ENCODE assay signal across 8 cellular contexts in genomic region chr15:90903733-90904536, GRCh38. TPM values are rescaled to one million over a fixed set of nuclear protein-coding genes. Genes with fewer than 3 reads are reported as not detected.
DNase-seq lines count a peak whose midpoint lies in the region; ATAC-seq and TF ChIP-seq lines count a peak whose summit lies in the region.

No MANE protein-coding gene starts in this region.

- H3K9me3 ChIP-seq in DOHH2 (ENCODE audit: control insufficient read depth, insufficient read depth, low read length) (no peaks in the 10 kb centered on the region), thymus (ENCODE audit: control insufficient read depth) (no peaks in the 10 kb centered on the region)

- H3F3A ChIP-seq in DOHH2 (ENCODE audit: control insufficient read depth, insufficient read depth): no peaks in the 10 kb centered on the region

- peaks cover 28% of the 10 kb centered on the region for H3K4me1 ChIP-seq in DOHH2 (ENCODE audit: control insufficient read depth, low read length)
- H3K4me1 ChIP-seq in thymus (ENCODE audit: control insufficient read depth, insufficient read depth, low read length): peaks cover 7% of the 10 kb centered on the region

- DNase-seq in LNCaP clone FGC (ENCODE audit: low read depth): peak; percentile 33
- no peak for DNase-seq in brain microvascular endothelial cell
- no peak for DNase-seq in left lobe of liver (ENCODE audit: low spot score)
- no peak for DNase-seq in epidermal melanocyte (ENCODE audit: insufficient read length, low spot score)
- no peak for DNase-seq in activated CD8-positive, alpha-beta memory T cell treated with anti-CD3 and anti-CD28 coated beads, Interleukin-2, amount 50 U/mL, for 4 hours

- H3K36me3 ChIP-seq in DOHH2 (ENCODE audit: control insufficient read depth, low read length) (peaks cover 47% of the 10 kb centered on the region), brain microvascular endothelial cell (replicated peaks) (peaks cover 4% of the 10 kb centered on the region), thymus (ENCODE audit: control insufficient read depth, insufficient read depth) (peaks cover 34% of the 10 kb centered on the region)

- H3K4me3 ChIP-seq in DOHH2 (ENCODE audit: low read length): peak overlapping the region; percentile 78
- H3K4me3 ChIP-seq in LNCaP clone FGC (ENCODE audit: low read depth, low read length): peak overlapping the region; percentile 69
- peak overlapping the region; percentile 69 for H3K4me3 ChIP-seq in brain microvascular endothelial cell (ENCODE audit: low read depth, low read length)
- peak overlapping the region; percentile 77 for H3K4me3 ChIP-seq in thymus (ENCODE audit: low read length)

- H3K27ac ChIP-seq in DOHH2 (ENCODE audit: low read depth, low read length) (peak overlapping the region; percentile 89), brain microvascular endothelial cell (no peak overlapping the region), thymus (ENCODE audit: low read depth) (no peak overlapping the region)

- WGBS in thymus: 86% methylated on average over 18 of the region's 18 CpGs

- no peaks in the 10 kb centered on the region for H3K9me2 ChIP-seq in DOHH2 (replicated peaks; ENCODE audit: control insufficient read depth, low read length)

- TF ChIP-seq CTCF in DOHH2 (IDR thresholded peaks at IDR 0.05; ENCODE audit: low read depth, low read length, poor library complexity, severe bottlenecking) (peak; percentile 22), LNCaP clone FGC (IDR thresholded peaks at IDR 0.05; ENCODE audit: control insufficient read depth, extremely low read depth, insufficient read depth) (0 out of 2 replicates have a peak, but pooled peaks have one; percentile 30), brain microvascular endothelial cell (IDR thresholded peaks at IDR 0.05; ENCODE audit: low read depth, low read length, missing control alignments) (peak; percentile 38)

- ATAC-seq in left lobe of liver (peak; percentile 34), HG02610 (IDR thresholded peaks at IDR 0.05; ENCODE audit: unreplicated experiment) (no peak)

- in situ Hi-C loops in brain microvascular endothelial cell (cut with HindIII; ENCODE audit: low pct_ligation_motif_present, low sequenced_read_pairs): no loop called here

- peak overlapping the region; percentile 77 for H3K4me2 ChIP-seq in DOHH2 (ENCODE audit: low read length)

- H3K27me3 ChIP-seq in DOHH2 (ENCODE audit: control insufficient read depth, low read length): no peaks in the 10 kb centered on the region
- no peaks in the 10 kb centered on the region for H3K27me3 ChIP-seq in brain microvascular endothelial cell (replicated peaks)
- no peaks in the 10 kb centered on the region for H3K27me3 ChIP-seq in thymus (ENCODE audit: control insufficient read depth, insufficient read depth)

- peaks cover 28% of the 10 kb centered on the region for H3K79me2 ChIP-seq in DOHH2 (ENCODE audit: control insufficient read depth, low read length)

- no peaks in the 10 kb centered on the region for H4K20me1 ChIP-seq in DOHH2 (ENCODE audit: control insufficient read depth, insufficient read depth, low read depth, low read length)

RNA-seq across cellular contexts. Expression of gene MAN2A2, which starts 0.8 kb away (rescaled TPM):
- 96.9 TPM for total RNA-seq in left lobe of liver
- polyA plus RNA-seq in thymus: 46.5 TPM

RNA-seq across cellular contexts. Expression of gene FES, which starts 19.6 kb away (rescaled TPM):
- 39.4 TPM for total RNA-seq in left lobe of liver
- 19.4 TPM for polyA plus RNA-seq in thymus

RNA-seq across cellular contexts. Expression of gene HDDC3, which starts 28.4 kb away (rescaled TPM):
- 9.0 TPM for total RNA-seq in left lobe of liver
- 25.4 TPM for polyA plus RNA-seq in thymus

RNA-seq across cellular contexts. Expression of gene UNC45A, which starts 31.1 kb away (rescaled TPM):
- total RNA-seq in left lobe of liver: 32.7 TPM
- polyA plus RNA-seq in thymus: 38.9 TPM

RNA-seq across cellular contexts. Expression of gene FURIN, which starts 35.5 kb away (rescaled TPM):
- total RNA-seq in left lobe of liver: 281 TPM
- 36.7 TPM for polyA plus RNA-seq in thymus
